ENCODE assay signal across 8 cellular contexts in the genomic region with DNA sequence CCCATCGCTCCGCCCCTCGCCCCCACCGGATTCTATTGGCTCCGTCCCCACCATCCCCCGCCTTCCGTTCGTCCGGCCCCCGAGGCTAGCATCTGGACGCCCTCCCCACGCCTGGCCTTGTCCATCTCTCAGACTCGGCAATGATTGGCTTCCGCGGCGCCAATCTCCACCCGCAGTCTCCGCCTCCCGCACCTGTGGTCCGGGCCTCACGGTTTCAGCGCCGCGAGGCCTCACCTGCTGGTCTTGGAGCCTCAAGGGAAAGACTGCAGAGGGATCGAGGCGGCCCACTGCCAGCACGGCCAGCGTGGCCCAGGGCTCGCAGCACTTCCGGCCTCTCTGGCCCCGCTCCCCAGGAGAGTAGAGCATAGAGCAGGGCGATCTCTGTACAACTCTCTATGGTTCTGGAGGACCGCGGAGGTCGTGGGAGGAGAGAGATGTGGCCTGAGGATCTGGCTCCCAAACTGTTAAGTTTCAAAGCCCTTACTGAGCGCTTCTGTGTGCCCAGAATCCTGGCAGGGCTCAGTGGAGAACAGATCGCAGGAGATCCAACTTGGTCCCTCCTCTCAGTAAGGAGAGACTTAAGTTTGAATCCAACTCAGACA. TPM values are rescaled to one million over a fixed set of nuclear protein-coding genes. Genes with fewer than 3 reads are reported as not detected.
DNase-seq lines count a peak whose midpoint lies in the region; ATAC-seq, FAIRE-seq and TF ChIP-seq lines count a peak whose summit lies in the region.

TSS of gene ERCC1 (minus strand) at position 329 of the 602 bp plus-strand sequence. CDS start 543 bp downstream, outside the sequence.

- DNase-seq in activated CD4-positive, alpha-beta T cell treated with anti-CD3 and anti-CD28 coated beads for 24 hours (ENCODE audit: low read depth in 2 of 2): peak; percentile 39 to 87
- DNase-seq in activated CD4-positive, alpha-beta T cell treated with anti-CD3 and anti-CD28 coated beads, Interleukin-2, amount 50 U/mL, for 1 hour: no peak
- peak; percentile 99 for DNase-seq in NCI-H146 (lab: John Stamatoyannopoulos, UW)
- peak in 3 of 5 donors; percentile 72 to 88 (median 78) for DNase-seq in T-helper 1 cell
- DNase-seq in K562 (ENCODE audit: extremely low read depth in 1 of 4, low spot score in 3 of 4): peak; percentile 98 to 99 (median 98)
- DNase-seq in iPS DF 6.9 (ENCODE audit: low read depth, low spot score): no peak
- DNase-seq in gastrocnemius medialis: peak; percentile 76 to 89

- H3K4me3 ChIP-seq in K562: peak within 1 kb of the TSS; percentile 54
- peak within 1 kb of the TSS; percentile 65; the same call in 1 of the 2 replicates for H3K4me3 ChIP-seq in iPS DF 6.9 (ENCODE audit: low read length)
- H3K4me3 ChIP-seq in gastrocnemius medialis: peak within 1 kb of the TSS; percentile 65 to 89 (median 78)

- FAIRE-seq in K562 (lab: Jason Lieb, UNC): no peak

- POLR2A ChIA-PET in K562 (lab: Yijun Ruan, JAX): interaction anchor here (0.5 to 2.6 kb wide), 16 partner anchors 11 to 214 kb away, joined by 3 to 10 read pairs (median 3); partner anchors contain the start of genes FOSB and PPP1R13L

- H3K36me3 ChIP-seq in K562 (ENCODE audit: control insufficient read depth, insufficient read depth, low read length): peaks cover 29% of the 10 kb centered on the region; the same call in 2 of the 3 replicates
- peaks cover 6% of the 10 kb centered on the region; the same call in 1 of the 2 replicates for H3K36me3 ChIP-seq in iPS DF 6.9 (ENCODE audit: control insufficient read depth, insufficient read depth, low read length)
- H3K36me3 ChIP-seq in gastrocnemius medialis: peaks cover 0 to 9% of the 10 kb centered on the region in 2 donors

- TF ChIP-seq RAD21 in K562 (CRISPR knock-in tag; conservative IDR thresholded peaks at IDR 0.05 in 1 of 2, IDR thresholded peaks at IDR 0.05 in 1 of 2): no peak

- TF ChIP-seq POLR2A in K562 (conservative IDR thresholded peaks at IDR 0.05) (peak; percentile 96), gastrocnemius medialis (IDR thresholded peaks at IDR 0.05) (peak; percentile 63 to 76)

- H3K4me2 ChIP-seq in K562 (ENCODE audit: insufficient read depth, low read length): peak within 1 kb of the TSS; percentile 91

- no peak for TF ChIP-seq CTCF in K562 (IDR thresholded peaks at IDR 0.05 in 2 of 3, conservative IDR thresholded peaks at IDR 0.05 in 1 of 3; ENCODE audit: insufficient read depth in 2 of 3, low read depth in 1 of 3, low read length in 3 of 3)
- no peak for TF ChIP-seq CTCF in gastrocnemius medialis (IDR thresholded peaks at IDR 0.05 in 4 of 5, conservative IDR thresholded peaks at IDR 0.05 in 1 of 5)

- H4K20me1 ChIP-seq in K562 (replicated peaks; ENCODE audit: control insufficient read depth, insufficient read depth, low read length): no peaks in the 10 kb centered on the region

- no peaks in the 10 kb centered on the region for H3K27me3 ChIP-seq in K562 (ENCODE audit: control insufficient read depth in 2 of 2, insufficient read depth in 2 of 2, low read length in 2 of 2)
- H3K27me3 ChIP-seq in iPS DF 6.9 (ENCODE audit: control insufficient read depth, insufficient read depth, low read length): no peaks in the 10 kb centered on the region
- no peaks in the 10 kb centered on the region for H3K27me3 ChIP-seq in gastrocnemius medialis

- no peaks in the 10 kb centered on the region for H3K9me1 ChIP-seq in K562 (ENCODE audit: control insufficient read depth, insufficient read depth, low read length)

- in situ Hi-C loops in K562 (cut with MboI) (no loop called here), gastrocnemius medialis (cut with MboI; ENCODE audit: low sequenced_read_pairs in 4 of 4) (no loop called here)

- CTCF ChIA-PET in K562 (lab: Yijun Ruan, JAX; ENCODE audit: low intra/inter-chr PET ratio): no interaction called here

- peaks cover 21% of the 10 kb centered on the region for H3K79me2 ChIP-seq in K562 (ENCODE audit: control insufficient read depth, insufficient read depth, low read length)

- intact Hi-C loops in K562 (cut with micrococcal nuclease) (loop anchor here (2.0 kb wide), 1 partner anchor 19 kb away; the partner anchor contains the start of gene PPP1R13L), gastrocnemius medialis (cut with DNase I; ENCODE audit: low total_unique reads) (loop anchor here (2.0 to 10.0 kb wide), 3 partner anchors 17 to 291 kb away; partner anchors contain the start of gene POLR1G)

- peak within 1 kb of the TSS; percentile 86 for H2AFZ ChIP-seq in K562 (ENCODE audit: low read depth, low read length)

- TF ChIP-seq EP300 in K562 (IDR thresholded peaks at IDR 0.05; ENCODE audit: low read length): peak; percentile 47

- peak; percentile 53 for ATAC-seq in HG02870 (IDR thresholded peaks at IDR 0.05; ENCODE audit: unreplicated experiment)
- peak; percentile 88 for ATAC-seq in K562
- peak; percentile 73 to 78 for ATAC-seq in gastrocnemius medialis

- 2% methylated on average over 35 of the region's 37 CpGs for WGBS in K562 (ENCODE audit: insufficient coverage, low coverage, missing lambda C conversion rate)
- no CpG with 5 or more reads among the region's 37 CpGs for WGBS in iPS DF 6.9 (ENCODE audit: insufficient coverage, insufficient read length)

- H3K27ac ChIP-seq in K562 (ENCODE audit: extremely low read depth, low read depth, low read length) (peak within 1 kb of the TSS; percentile 99), iPS DF 6.9 (ENCODE audit: low read length) (peak within 1 kb of the TSS; percentile 80), gastrocnemius medialis (peak within 1 kb of the TSS; percentile 86 to 96 (median 92))

- BruUV-seq in K562 (replicated peaks; lab: Mats Ljungman, UMichigan): no TSS peak

- peak within 1 kb of the TSS; percentile 93 to 96 for H3K9ac ChIP-seq in K562 (ENCODE audit: insufficient read depth in 1 of 2, low read depth in 2 of 2, low read length in 2 of 2)

- H3K4me1 ChIP-seq in K562 (replicated peaks in 1 of 2; ENCODE audit: control insufficient read depth in 2 of 2, insufficient read depth in 2 of 2, low read length in 2 of 2) (peaks cover 22 to 61% of the 10 kb centered on the region in 2 experiments; a peak in 4 of 5 replicates), iPS DF 6.9 (ENCODE audit: control insufficient read depth, insufficient read depth, low read length) (no peaks in the 10 kb centered on the region), gastrocnemius medialis (peaks cover 25 to 31% of the 10 kb centered on the region in 2 donors)

- H3K9me3 ChIP-seq in K562 (replicated peaks; ENCODE audit: control insufficient read depth, insufficient read depth, low read depth, low read length) (no peaks in the 10 kb centered on the region), iPS DF 6.9 (ENCODE audit: control insufficient read depth, insufficient read depth, low read length) (no peaks in the 10 kb centered on the region), gastrocnemius medialis (no peaks in the 10 kb centered on the region)

TF ChIP-seq in K562, 482 proteins besides CTCF, POLR2A, EP300 and RAD21 (continues in another document):
- TF ChIP-seq MBD1 (CRISPR knock-in tag; IDR thresholded peaks at IDR 0.05): no peak
- TF ChIP-seq ZNF324 (CRISPR knock-in tag; IDR thresholded peaks at IDR 0.05): no peak
- peak; percentile 55 to 57; a peak in 1 of 4 replicates for TF ChIP-seq SIN3A (IDR thresholded peaks at IDR 0.05; ENCODE audit: borderline replicate concordance in 2 of 2, control insufficient read depth in 1 of 2, low read depth in 2 of 2, low read length in 2 of 2)
- TF ChIP-seq, protein P1, sequence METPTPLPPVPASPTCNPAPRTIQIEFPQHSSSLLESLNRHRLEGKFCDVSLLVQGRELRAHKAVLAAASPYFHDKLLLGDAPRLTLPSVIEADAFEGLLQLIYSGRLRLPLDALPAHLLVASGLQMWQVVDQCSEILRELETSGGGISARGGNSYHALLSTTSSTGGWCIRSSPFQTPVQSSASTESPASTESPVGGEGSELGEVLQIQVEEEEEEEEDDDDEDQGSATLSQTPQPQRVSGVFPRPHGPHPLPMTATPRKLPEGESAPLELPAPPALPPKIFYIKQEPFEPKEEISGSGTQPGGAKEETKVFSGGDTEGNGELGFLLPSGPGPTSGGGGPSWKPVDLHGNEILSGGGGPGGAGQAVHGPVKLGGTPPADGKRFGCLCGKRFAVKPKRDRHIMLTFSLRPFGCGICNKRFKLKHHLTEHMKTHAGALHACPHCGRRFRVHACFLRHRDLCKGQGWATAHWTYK (CRISPR knock-in tag; IDR thresholded peaks at IDR 0.05): peak; percentile 56
- TF ChIP-seq RB1 (IDR thresholded peaks at IDR 0.05; ENCODE audit: low read depth): 0 out of 2 replicates have a peak, but pooled peaks have one; percentile 28

RNA-seq across cellular contexts. Expression of gene ERCC1, which starts in this region (rescaled TPM):
- 39.0 and 101 TPM in 2 replicates for total RNA-seq in K562 (2011; cell fraction: chromatin; rRNA removed; ENCODE audit: low replicate concordance)
- 64.0 and 74.7 TPM in 2 replicates for total RNA-seq in K562 (2011; cell fraction: nucleolus; rRNA removed)
- 56.7 and 74.6 TPM in 2 replicates for total RNA-seq in K562 (2011; cell fraction: nucleoplasm; rRNA removed)
- total RNA-seq in K562 (2014; rRNA removed): 87.1 and 89.4 TPM in 2 replicates
- 31.1 and 37.7 TPM in 2 replicates for total RNA-seq in K562 (2014; rRNA removed; fragmentation: Illumina TruSeq; extraction: Trizol)
- total RNA-seq in K562 (2015; rRNA removed; fragmentation: Illumina TruSeq; extraction: Trizol): 49.9 and 57.3 TPM in 2 replicates
- total RNA-seq in K562 (2021): 75.1 and 75.5 TPM in 2 replicates
- polyA plus RNA-seq in K562 (2011; rRNA removed): 60.0 and 67.5 TPM in 2 replicates
- polyA plus RNA-seq in K562 (2011; cell fraction: cytosol; rRNA removed): 85.4 and 165 TPM in 2 replicates
- polyA plus RNA-seq in K562 (2011; cell fraction: nucleus; rRNA removed): 90.3 and 164 TPM in 2 replicates
- 61.5 and 139 TPM in 2 replicates for polyA plus RNA-seq in K562 (2012)
- 70.3 and 86.8 TPM in 2 replicates for polyA plus RNA-seq in K562 (2014; fragmentation: Illumina TruSeq; extraction: Trizol)
- polyA plus RNA-seq in K562 (2014; fragmentation: Nextera tagmentation; extraction: Ambion mirVana): 10 to 100 TPM in 1 of 2 experiments, 1 to 10 TPM in 1; 9.3 to 17.0 TPM
- polyA plus RNA-seq in K562 (2014; rRNA removed): 92.6 and 95.8 TPM in 2 replicates
- polyA minus RNA-seq in K562 (2011; rRNA and poly(A)+ RNA removed): 19.6 and 33.4 TPM in 2 replicates
- 57.8 and 74.6 TPM in 2 replicates for polyA minus RNA-seq in K562 (2011; cell fraction: cytosol; rRNA and poly(A)+ RNA removed)
- polyA minus RNA-seq in K562 (2011; cell fraction: nucleus; rRNA and poly(A)+ RNA removed): 37.8 and 41.3 TPM in 2 replicates
- 100 to 1,000 TPM in 2 of 4 donors, 10 to 100 TPM in 2; 92.1 to 185 (median 103) TPM for total RNA-seq in gastrocnemius medialis

Comparison
In these comparisons a context has a peak if more than half of its experiments do, and no peak if none do; other contexts are left out.
1. DNase-seq: peak in activated CD4-positive, alpha-beta T cell treated with anti-CD3 and anti-CD28 coated beads for 24 hours (2 of 2), NCI-H146 (single experiment), T-helper 1 cell (3 of 5), K562 (4 of 4) and gastrocnemius medialis (2 of 2); none in activated CD4-positive, alpha-beta T cell treated with anti-CD3 and anti-CD28 coated beads, Interleukin-2, amount 50 U/mL, for 1 hour (single experiment) and iPS DF 6.9 (single experiment).
2. Peak in every context shown above with its lines, with median percentiles within 50 percentile points of each other: ATAC-seq, H3K27ac ChIP-seq and H3K4me3 ChIP-seq.